8 cellular contexts compared by ENCODE assay signal in the genomic region with DNA sequence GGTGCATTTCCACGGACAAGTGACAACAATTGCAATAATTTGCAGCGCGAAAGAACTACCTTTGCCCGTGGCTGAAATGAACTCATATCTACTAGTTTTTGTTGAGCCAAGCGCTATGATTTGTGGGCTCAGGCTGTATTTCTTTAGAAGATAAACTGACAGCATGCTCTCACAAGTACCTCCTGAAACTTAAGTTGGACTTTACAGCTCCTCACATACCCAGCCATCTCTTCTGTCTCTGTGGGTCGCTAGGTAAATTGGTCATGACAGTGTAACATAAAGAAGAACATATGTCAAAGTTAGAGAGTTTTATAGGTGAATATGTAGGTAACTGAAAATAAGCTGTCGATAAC. TPM values are rescaled to one million over a fixed set of nuclear protein-coding genes. Genes with fewer than 3 reads are reported as not detected.
DNase-seq lines count a peak whose midpoint lies in the region; ATAC-seq and TF ChIP-seq lines count a peak whose summit lies in the region.

No MANE protein-coding gene starts in this region.

- no peaks in the 10 kb centered on the region for H4K20me1 ChIP-seq in PC-9 (ENCODE audit: insufficient read depth)

- CTCF ChIA-PET in PC-9 (lab: Charles Lee) (no interaction called here), GM10248 (lab: Yijun Ruan, JAX) (interaction anchor here (1.0 to 1.3 kb wide), 2 partner anchors 9 to 40 kb away, joined by 5 to 6 read pairs; no protein-coding TSS in a partner anchor)

- DNase-seq in CD14-positive monocyte (ENCODE audit: low spot score) (no peak), PC-9 (no peak), epithelial cell of esophagus (ENCODE audit: low read depth) (peak; percentile 6), osteocyte (ENCODE audit: extremely low spot score, unreplicated experiment) (no peak), superior temporal gyrus (ENCODE audit: extremely low spot score) (no peak), GM10248 (ENCODE audit: extremely low spot score) (no peak)

- peaks cover 4% of the 10 kb centered on the region; the same call in 1 of the 2 replicates for H3K4me1 ChIP-seq in PC-9 (replicated peaks; ENCODE audit: insufficient read depth)

- no peaks in the 10 kb centered on the region for H3K9me3 ChIP-seq in PC-9 (ENCODE audit: insufficient read depth, low read depth)

- POLR2A ChIA-PET in PC-9 (lab: Charles Lee; ENCODE audit: unreplicated experiment) (no interaction called here), GM10248 (lab: Yijun Ruan, JAX) (no interaction called here)

- peak overlapping the region; percentile 79 for H3K4me2 ChIP-seq in PC-9

- H3K79me2 ChIP-seq in PC-9 (ENCODE audit: low read depth), result peaks cover 21% of the 10 kb centered on the region; the same call in 1 of the 2 replicates

- no peaks in the 10 kb centered on the region for H3K27me3 ChIP-seq in PC-9 (ENCODE audit: insufficient read depth, low read depth)

- H3K36me3 Mint-ChIP-seq in CD14-positive monocyte, result peaks cover 11 to 18% of the 10 kb centered on the region in 2 donors
- H3K36me3 Mint-ChIP-seq in osteocyte (ENCODE audit: unreplicated experiment), result no peaks in the 10 kb centered on the region

- H3K36me3 ChIP-seq in PC-9 (ENCODE audit: low read depth), result 0 out of 2 replicates have a peak, but pooled peaks cover 3% of the 10 kb centered on the region

- peak overlapping the region; percentile 95 to 97 for H3K4me3 Mint-ChIP-seq in CD14-positive monocyte
- H3K4me3 Mint-ChIP-seq in osteocyte (ENCODE audit: unreplicated experiment), result peak overlapping the region; percentile 94

- no peak overlapping the region for H3K27ac ChIP-seq in PC-9

- H3K4me1 Mint-ChIP-seq in CD14-positive monocyte (peaks cover 25% of the 10 kb centered on the region), osteocyte (ENCODE audit: unreplicated experiment) (peaks cover 22% of the 10 kb centered on the region)

- peaks cover 0 to 3% (median 0%) of the 10 kb centered on the region in 3 donors for H3K27me3 Mint-ChIP-seq in CD14-positive monocyte (ENCODE audit: low read depth in 3 of 3)
- H3K27me3 Mint-ChIP-seq in osteocyte (ENCODE audit: unreplicated experiment), result no peaks in the 10 kb centered on the region

- peak overlapping the region; percentile 86 for H3K4me3 ChIP-seq in PC-9
- peak overlapping the region; percentile 88 for H3K4me3 ChIP-seq in epithelial cell of esophagus (ENCODE audit: low read length)

- no peaks in the 10 kb centered on the region for H3K9me3 Mint-ChIP-seq in CD14-positive monocyte
- H3K9me3 Mint-ChIP-seq in osteocyte (ENCODE audit: unreplicated experiment), result peaks cover 4% of the 10 kb centered on the region

- intact Hi-C loops in CD14-positive monocyte (cut with micrococcal nuclease), result no loop called here
- intact Hi-C loops in PC-9 (cut with micrococcal nuclease; ENCODE audit: unreplicated experiment), result loop anchor here (5.0 kb wide), 1 partner anchor 619 kb away; a partner anchor contains a TSS

- H2AFZ ChIP-seq in PC-9, result peak overlapping the region; percentile 97

- peak overlapping the region in 5 of 7 donors; percentile 61 to 94 (median 83) for H3K27ac Mint-ChIP-seq in CD14-positive monocyte
- H3K27ac Mint-ChIP-seq in osteocyte (ENCODE audit: unreplicated experiment), result peak overlapping the region; percentile 85

- no peaks in the 10 kb centered on the region for H3F3A ChIP-seq in PC-9 (ENCODE audit: insufficient read depth, low read depth)

- 0 out of 2 replicates have a peak, but pooled peaks cover 11% of the 10 kb centered on the region for H3K9me2 ChIP-seq in PC-9 (ENCODE audit: insufficient read depth)

- peak; percentile 4 for ATAC-seq in GM21515 (IDR thresholded peaks at IDR 0.05; ENCODE audit: unreplicated experiment)
- no peak for ATAC-seq in HG03280 (IDR thresholded peaks at IDR 0.05; ENCODE audit: unreplicated experiment)

- BruUV-seq in PC-9 (replicated peaks; lab: Mats Ljungman, UMichigan), result TSS peak; percentile 32

- TF ChIP-seq CTCF in CD14-positive monocyte (IDR thresholded peaks at IDR 0.05) (no peak), PC-9 (conservative IDR thresholded peaks at IDR 0.05) (no peak), epithelial cell of esophagus (IDR thresholded peaks at IDR 0.05; ENCODE audit: insufficient read depth, low read depth, low read length, missing control alignments) (no peak), osteocyte (IDR thresholded peaks at IDR 0.05) (no peak), GM10248 (IDR thresholded peaks at IDR 0.05; ENCODE audit: control extremely low read depth, extremely low read depth, low read depth, missing control alignments) (no peak)

RNA-seq across cellular contexts. Expression of a gene that starts 0.8 kb away (rescaled TPM):
- polyA plus RNA-seq in CD14-positive monocyte, result 10 to 100 TPM in 1 of 2 donors, 1 to 10 TPM in 1; 8.4 to 11.0 TPM
- 23.7 and 24.3 TPM in 2 replicates for total RNA-seq in PC-9 (2021)
- 38.7 and 42.4 TPM in 2 replicates for total RNA-seq in osteocyte

RNA-seq across cellular contexts. Expression of a gene that starts 53.3 kb away (rescaled TPM):
- under 1 TPM; 0.14 to 0.46 TPM for polyA plus RNA-seq in CD14-positive monocyte
- 2.5 and 3.1 TPM in 2 replicates for total RNA-seq in PC-9 (2021)
- total RNA-seq in osteocyte, result 173 and 174 TPM in 2 replicates

Comparison
In these comparisons a context has a peak if more than half of its experiments do, and no peak if none do; other contexts are left out.
1. RNA of a gene that starts 53.3 kb away (total RNA-seq): 173 to 174 TPM in osteocyte; 2.5 to 3.1 TPM in PC-9; every median in the first group is over 10 times any median in the second.